In the genomic region with DNA sequence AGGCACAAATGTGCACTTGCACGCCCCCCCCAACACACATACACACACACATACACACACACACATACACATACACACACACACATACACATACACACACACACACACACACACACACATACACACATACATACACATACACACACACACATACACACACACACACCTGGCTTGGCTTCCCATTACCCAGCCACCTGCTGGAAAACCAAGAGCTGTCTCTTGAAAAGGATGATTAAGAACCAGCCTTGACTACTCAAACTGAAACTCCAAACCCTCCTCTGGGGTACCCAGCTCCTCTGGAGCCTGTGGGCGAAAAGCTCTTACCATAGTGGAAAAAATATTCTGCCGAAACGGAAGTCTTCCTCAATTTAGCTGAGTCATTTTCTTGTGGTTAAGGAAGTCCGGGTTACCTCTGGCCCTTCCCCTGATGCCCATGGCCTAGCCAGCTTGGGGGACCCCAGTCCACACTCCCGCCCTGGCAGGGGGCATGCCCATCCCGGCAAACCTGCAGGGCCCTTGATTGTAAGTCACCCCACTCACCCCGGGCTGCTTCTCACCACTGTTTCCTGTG, we compare ENCODE assay signal across 8 cellular contexts. TPM values are rescaled to one million over a fixed set of nuclear protein-coding genes. Genes with fewer than 3 reads are reported as not detected.
DNase-seq lines count a peak whose midpoint lies in the region; ATAC-seq, FAIRE-seq and TF ChIP-seq lines count a peak whose summit lies in the region.

No MANE protein-coding gene starts in this region.

- peaks cover 3 to 5% of the 10 kb centered on the region in 2 donors for H3K4me1 ChIP-seq in kidney (ENCODE audit: control insufficient read depth in 1 of 2, insufficient read depth in 1 of 2, low read depth in 1 of 2, low read length in 2 of 2)

- ATAC-seq in GM21367 (IDR thresholded peaks at IDR 0.05; ENCODE audit: unreplicated experiment) = peak; percentile 79
- ATAC-seq in HG03575 (IDR thresholded peaks at IDR 0.05; ENCODE audit: extremely low read depth, insufficient number of reproducible peaks, low FRiP score, unreplicated experiment) = peak; percentile 82
- ATAC-seq in esophagus mucosa = peak; percentile 3

- peaks cover 7% of the 10 kb centered on the region for H3K27me3 ChIP-seq in brain microvascular endothelial cell (replicated peaks)

- H3K27ac ChIP-seq in brain microvascular endothelial cell = no peak overlapping the region
- H3K27ac ChIP-seq in kidney (ENCODE audit: low read depth in 2 of 2, low read length in 2 of 2) = no peak overlapping the region

- H3K4me3 ChIP-seq in brain microvascular endothelial cell (ENCODE audit: low read depth, low read length) = no peak overlapping the region
- no peak overlapping the region for H3K4me3 ChIP-seq in kidney (ENCODE audit: low read length in 2 of 2)

- no peaks in the 10 kb centered on the region for H3K9me3 ChIP-seq in kidney (ENCODE audit: control insufficient read depth in 1 of 2, low read length in 2 of 2)

- intact Hi-C loops in kidney (cut with DNase I) = no loop called here

- no peak for FAIRE-seq in kidney (lab: Jason Lieb, UNC)

- no peak overlapping the region for H3K9ac ChIP-seq in kidney (ENCODE audit: low read length in 2 of 2)

- DNase-seq in ELR (ENCODE audit: low read depth) (peak; percentile 14), brain microvascular endothelial cell (no peak), COR-L47 (lab: John Stamatoyannopoulos, UW) (no peak), kidney (no peak), activated gamma-delta T cell (lab: John Stamatoyannopoulos, UW) (no peak)

- in situ Hi-C loops in brain microvascular endothelial cell (cut with HindIII; ENCODE audit: low pct_ligation_motif_present, low sequenced_read_pairs) = no loop called here

- TF ChIP-seq CTCF in brain microvascular endothelial cell (IDR thresholded peaks at IDR 0.05; ENCODE audit: low read depth, low read length, missing control alignments) = no peak
- TF ChIP-seq CTCF in kidney (IDR thresholded peaks at IDR 0.05; ENCODE audit: borderline replicate concordance, extremely low read depth, insufficient read depth) = no peak

- H3K36me3 ChIP-seq in brain microvascular endothelial cell (replicated peaks) (no peaks in the 10 kb centered on the region), kidney (ENCODE audit: control insufficient read depth in 1 of 2, insufficient read depth in 2 of 2, low read length in 2 of 2) (no peaks in the 10 kb centered on the region)

RNA-seq across cellular contexts. Expression of gene CEBPA, which starts 21.9 kb away (rescaled TPM):
- total RNA-seq in esophagus mucosa (18.3 TPM), kidney (7.1 TPM)
- polyA plus RNA-seq in kidney (ENCODE audit: insufficient read depth, low read depth, low replicate concordance) = 6.6 TPM

RNA-seq across cellular contexts. Expression of gene SLC7A10, which starts 54.8 kb away (rescaled TPM):
- total RNA-seq in esophagus mucosa = not detected
- not detected for total RNA-seq in kidney
- 0.41 TPM for polyA plus RNA-seq in kidney (ENCODE audit: insufficient read depth, low read depth, low replicate concordance)

Comparison
In these comparisons a context has a peak if more than half of its experiments do, and no peak if none do; other contexts are left out.
1. ATAC-seq: peak in every context shown above with its lines; median percentile 82 in HG03575; 79 in GM21367; 3 in esophagus mucosa.